ENCODE assay signal across 20 cellular contexts in the genomic region with DNA sequence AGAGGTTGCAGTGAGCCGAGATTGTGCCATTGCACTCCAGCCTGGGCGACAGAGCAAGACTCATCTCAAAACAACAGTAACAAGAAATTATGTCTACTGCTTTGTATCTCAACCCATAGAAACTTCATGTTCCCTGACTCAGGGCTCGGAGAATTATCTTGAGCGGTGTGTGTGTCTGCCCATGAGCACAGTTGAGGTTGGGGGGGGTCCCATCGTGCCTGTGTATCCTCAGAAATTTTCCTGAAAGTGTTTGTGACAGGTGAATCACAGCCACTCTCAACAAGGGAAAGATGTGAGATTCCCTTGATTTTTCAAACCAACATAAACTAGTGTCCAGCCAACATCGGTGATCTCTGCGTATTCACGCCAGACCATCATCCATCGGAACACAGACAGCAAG.
"Had no signal": no experiment of that assay in that cellular context is flagged by ENCODE, and none has a peak within 500 bp of the region (broad histone marks: within the 10 kb centered on the region; RNA-seq: fewer than 3 reads in every experiment).

No MANE protein-coding gene starts in this region.

- H3K36me3 ChIP-seq: SJCRH30 had no signal

- FAIRE-seq: RCC 7860 had no signal

- H3K27me3 ChIP-seq: SJCRH30 had no signal

- H3K27ac ChIP-seq: RWPE1, SJCRH30, SK-N-MC had no signal

- DNase-seq: KBM-7, NCI-H1092, NCI-H1105 treated with DMSO at 0.1 percent for 48 hours, NCI-H1417 treated with DMSO at 0.1 percent for 48 hours, NCI-H146, NCI-H1694 treated with DMSO at 0.1 percent for 48 hours, NCI-H1930, NCI-H2081, NCI-H2107, NCI-H226, NCI-H446, NCI-H510A, NCI-H524 treated with DMSO at 0.1 percent for 48 hours, NCI-H69, NCI-H774, SHP77, SJCRH30 had no signal

- H3K4me1 ChIP-seq: SJCRH30 had no signal

- H3K9me3 ChIP-seq: SJCRH30 had no signal

- H3K4me3 ChIP-seq: SJCRH30, SK-N-MC had no signal
